10 cellular contexts compared by ENCODE assay signal in genomic region chr5:73233053-73233460, GRCh38.
DNase-seq lines count a peak whose midpoint lies in the region; TF ChIP-seq lines count a peak whose summit lies in the region.
"Had no signal": no experiment of that assay in that cellular context is flagged by ENCODE, and none has a peak within 500 bp of the region (broad histone marks: within the 10 kb centered on the region; RNA-seq: fewer than 3 reads in every experiment).

No MANE protein-coding gene starts in this region.

- H3K9ac ChIP-seq in endodermal cell (ENCODE audit: extremely low read depth, low read length, poor library complexity, severe bottlenecking) = no peak overlapping the region

- H3K9me3 Mint-ChIP-seq in activated naive CD4-positive, alpha-beta T cell treated with anti-CD3 and anti-CD28 coated beads for 36 hours = no peaks in the 10 kb centered on the region
- H3K9me3 Mint-ChIP-seq in endodermal cell (no peaks in the 10 kb centered on the region), nephron progenitor cell (no peaks in the 10 kb centered on the region), type B pancreatic cell (no peaks in the 10 kb centered on the region)
- H3K9me3 Mint-ChIP-seq: activated naive CD4-positive, alpha-beta T cell treated with anti-CD3 and anti-CD28 coated beads, Interleukin-2, amount 10 ng/mL, durations not matched to agents 7 days and 5 days had no signal

- peaks cover 24% of the 10 kb centered on the region for H3K4me1 Mint-ChIP-seq in activated naive CD4-positive, alpha-beta T cell treated with anti-CD3 and anti-CD28 coated beads for 36 hours (ENCODE audit: low read depth)
- H3K4me1 Mint-ChIP-seq in endodermal cell = peaks cover 12% of the 10 kb centered on the region
- peaks cover 38% of the 10 kb centered on the region for H3K4me1 Mint-ChIP-seq in nephron progenitor cell
- H3K4me1 Mint-ChIP-seq in type B pancreatic cell (ENCODE audit: unreplicated experiment) = peaks cover 9% of the 10 kb centered on the region

- no peaks in the 10 kb centered on the region for H3K36me3 ChIP-seq in endodermal cell (ENCODE audit: control insufficient read depth, insufficient read depth, low read length)

- H3K27me3 ChIP-seq in endodermal cell (ENCODE audit: control insufficient read depth, insufficient read depth, low read length, poor library complexity, severe bottlenecking) = peaks cover 90% of the 10 kb centered on the region

- no peak overlapping the region for H3K27ac Mint-ChIP-seq in activated naive CD4-positive, alpha-beta T cell treated with anti-CD3 and anti-CD28 coated beads for 36 hours
- H3K27ac Mint-ChIP-seq in endodermal cell = no peak overlapping the region
- no peak overlapping the region for H3K27ac Mint-ChIP-seq in nephron progenitor cell
- H3K27ac Mint-ChIP-seq in type B pancreatic cell = no peak overlapping the region
- H3K27ac Mint-ChIP-seq: activated naive CD4-positive, alpha-beta T cell treated with anti-CD3 and anti-CD28 coated beads, Interleukin-2, amount 10 ng/mL, durations not matched to agents 7 days and 5 days had no signal

- H3K36me3 Mint-ChIP-seq in activated naive CD4-positive, alpha-beta T cell treated with anti-CD3 and anti-CD28 coated beads for 36 hours (ENCODE audit: low read depth) = no peaks in the 10 kb centered on the region
- no peaks in the 10 kb centered on the region for H3K36me3 Mint-ChIP-seq in endodermal cell (ENCODE audit: low read depth)
- H3K36me3 Mint-ChIP-seq in nephron progenitor cell (ENCODE audit: low read depth) = no peaks in the 10 kb centered on the region
- H3K36me3 Mint-ChIP-seq in type B pancreatic cell = no peaks in the 10 kb centered on the region
- H3K36me3 Mint-ChIP-seq: activated naive CD4-positive, alpha-beta T cell treated with anti-CD3 and anti-CD28 coated beads, Interleukin-2, amount 10 ng/mL, durations not matched to agents 7 days and 5 days had no signal

- CTCF ChIA-PET in activated naive CD4-positive, alpha-beta T cell treated with anti-CD3 and anti-CD28 coated beads for 36 hours (lab: Charles Lee) = interaction anchor here (1.2 kb wide), 1 partner anchor 17 kb away, joined by 3 read pairs; no protein-coding TSS in a partner anchor

- H3K9me3 ChIP-seq in endodermal cell (ENCODE audit: control insufficient read depth, low read length) = no peaks in the 10 kb centered on the region

- no peaks in the 10 kb centered on the region for H3K4me1 ChIP-seq in endodermal cell (ENCODE audit: control insufficient read depth, insufficient read depth, low read length)

- H3K4me3 Mint-ChIP-seq in activated naive CD4-positive, alpha-beta T cell treated with anti-CD3 and anti-CD28 coated beads for 36 hours = peak overlapping the region; percentile 29
- H3K4me3 Mint-ChIP-seq in endodermal cell (peak overlapping the region; percentile 49), nephron progenitor cell (peak overlapping the region; percentile 63), type B pancreatic cell (peak overlapping the region; percentile 28)
- H3K4me3 Mint-ChIP-seq: activated naive CD4-positive, alpha-beta T cell treated with anti-CD3 and anti-CD28 coated beads, Interleukin-2, amount 10 ng/mL, durations not matched to agents 7 days and 5 days had no signal

- no peak for DNase-seq in activated naive CD4-positive, alpha-beta T cell treated with anti-CD3 and anti-CD28 coated beads for 36 hours
- DNase-seq in activated naive CD4-positive, alpha-beta T cell treated with anti-CD3 and anti-CD28 coated beads, Interleukin-2, amount 50 U/mL, for 16 hours = no peak
- DNase-seq in endodermal cell (no peak), nephron progenitor cell (peak; percentile 30), type B pancreatic cell (ENCODE audit: extremely low spot score, unreplicated experiment) (no peak), HT-29 (ENCODE audit: low spot score) (no peak), COR-L47 (lab: John Stamatoyannopoulos, UW) (no peak)
- no peak for DNase-seq in activated CD4-positive, alpha-beta T cell treated with anti-CD3 and anti-CD28 coated beads, Interleukin-2, amount 50 U/mL, for 1 hour
- DNase-seq: activated naive CD4-positive, alpha-beta T cell treated with anti-CD3 and anti-CD28 coated beads, Interleukin-2, amount 10 ng/mL, durations not matched to agents 7 days and 5 days had no signal

- H3K4me3 ChIP-seq in endodermal cell (ENCODE audit: low read length) = peak overlapping the region; percentile 74

- no peak overlapping the region for H3K27ac ChIP-seq in endodermal cell (ENCODE audit: low read depth, low read length)
- H3K27ac ChIP-seq: HL-60 had no signal

- peaks cover 76% of the 10 kb centered on the region for H3K27me3 Mint-ChIP-seq in activated naive CD4-positive, alpha-beta T cell treated with anti-CD3 and anti-CD28 coated beads for 36 hours (ENCODE audit: low read depth)
- H3K27me3 Mint-ChIP-seq in endodermal cell (ENCODE audit: insufficient read depth) (peaks cover 90% of the 10 kb centered on the region), nephron progenitor cell (ENCODE audit: low read depth, poor library complexity) (peaks cover 86% of the 10 kb centered on the region), type B pancreatic cell (peaks cover 87% of the 10 kb centered on the region)

- 18 to 20% methylated on average over 8 to 17 of the region's 17 CpGs for WGBS in endodermal cell (ENCODE audit: insufficient coverage in 1 of 2, insufficient read length in 1 of 2), 2 experiments

- no peak for TF ChIP-seq CTCF in endodermal cell (conservative IDR thresholded peaks at IDR 0.05)
- TF ChIP-seq CTCF in nephron progenitor cell (IDR thresholded peaks at IDR 0.05) = no peak
- no peak for TF ChIP-seq CTCF in type B pancreatic cell (conservative IDR thresholded peaks at IDR 0.05)

- intact Hi-C loops in activated naive CD4-positive, alpha-beta T cell treated with anti-CD3 and anti-CD28 coated beads for 36 hours (cut with micrococcal nuclease) = loop anchor here (2.0 to 5.0 kb wide), 3 partner anchors 16 to 219 kb away; no protein-coding TSS in a partner anchor
